15 cellular contexts compared by ENCODE assay signal in genomic region chr17:35716897-35717839, GRCh38. TPM values are rescaled to one million over a fixed set of nuclear protein-coding genes. Genes with fewer than 3 reads are reported as not detected.
DNase-seq lines count a peak whose midpoint lies in the region; ATAC-seq and TF ChIP-seq lines count a peak whose summit lies in the region.
"Had no signal": no experiment of that assay in that cellular context is flagged by ENCODE, and none has a peak within 500 bp of the region (broad histone marks: within the 10 kb centered on the region; RNA-seq: fewer than 3 reads in every experiment).

No MANE protein-coding gene starts in this region.

- H2AFZ ChIP-seq in SK-N-SH (ENCODE audit: low read depth) = no peak overlapping the region

- H3K27me3 ChIP-seq in SK-N-SH (ENCODE audit: insufficient read depth) (no peaks in the 10 kb centered on the region), esophagus squamous epithelium (no peaks in the 10 kb centered on the region), liver (ENCODE audit: control insufficient read depth in 4 of 4, insufficient read depth in 4 of 4, low read length in 3 of 4) (no peaks in the 10 kb centered on the region), suprapubic skin (no peaks in the 10 kb centered on the region), dorsolateral prefrontal cortex (no peaks in the 10 kb centered on the region), spleen (replicated peaks in 1 of 7) (no peaks in the 10 kb centered on the region)
- H3K27me3 ChIP-seq: BE2C had no signal

- DNase-seq in SK-N-SH = no peak
- DNase-seq in esophagus squamous epithelium (lab: John Stamatoyannopoulos, UW) = no peak
- no peak for DNase-seq in suprapubic skin (ENCODE audit: low spot score in 2 of 2)
- DNase-seq in dorsolateral prefrontal cortex = no peak
- DNase-seq in spleen = no peak
- DNase-seq in stimulated activated CD8-positive, alpha-beta memory T cell treated with anti-CD3 and anti-CD28 coated beads, Interleukin-4, amount 100 ng/mL, for 48 hours = no peak
- DNase-seq: activated naive CD8-positive, alpha-beta T cell treated with anti-CD3 and anti-CD28 coated beads, Interleukin-2, amount 10 ng/mL, durations not matched to agents 7 days and 5 days; BE2C; DMS79; effector CD4-positive, alpha-beta T cell; left cardiac atrium; NCI-H1048 had no signal

- POLR2A ChIA-PET in SK-N-SH (lab: Yijun Ruan, JAX) = no interaction called here

- H3K4me3 ChIP-seq in SK-N-SH (ENCODE audit: low read depth in 2 of 2, low read length in 1 of 2) (no peak overlapping the region), esophagus squamous epithelium (no peak overlapping the region), liver (ENCODE audit: low read depth in 1 of 3, low read length in 3 of 3) (no peak overlapping the region), suprapubic skin (no peak overlapping the region), dorsolateral prefrontal cortex (no peak overlapping the region), spleen (no peak overlapping the region)

- H3K9me2 ChIP-seq in SK-N-SH = no peaks in the 10 kb centered on the region

- peaks cover 20% of the 10 kb centered on the region for H3F3A ChIP-seq in SK-N-SH (replicated peaks; ENCODE audit: insufficient read depth)

- TF ChIP-seq CTCF in SK-N-SH (IDR thresholded peaks at IDR 0.05) (no peak), esophagus squamous epithelium (IDR thresholded peaks at IDR 0.05) (no peak), liver (IDR thresholded peaks at IDR 0.05; ENCODE audit: low read depth, low read length, missing input control) (no peak), suprapubic skin (IDR thresholded peaks at IDR 0.05) (no peak), dorsolateral prefrontal cortex (IDR thresholded peaks at IDR 0.05 in 54 of 56, conservative IDR thresholded peaks at IDR 0.05 in 2 of 56; ENCODE audit: low read depth in 1 of 56, partially characterized antibody in 56 of 56) (no peak), spleen (IDR thresholded peaks at IDR 0.05 in 8 of 11, conservative IDR thresholded peaks at IDR 0.05 in 3 of 11) (no peak)

- intact Hi-C loops in esophagus squamous epithelium (cut with DNase I) (no loop called here), dorsolateral prefrontal cortex (cut with DNase I) (no loop called here), spleen (cut with DNase I; ENCODE audit: low total_unique reads) (no loop called here)

- 77% methylated on average over 5 of the region's 5 CpGs for WGBS in SK-N-SH (ENCODE audit: low lambda C conversion rate)
- WGBS in esophagus squamous epithelium, 2 donors = 57 to 66% methylated on average over 5 of the region's 5 CpGs
- WGBS in liver = 43% methylated on average over 5 of the region's 5 CpGs
- 71% methylated on average over 5 of the region's 5 CpGs for WGBS in suprapubic skin
- WGBS in spleen, 5 donors = 86 to 95% (median 90%) methylated on average over 5 of the region's 5 CpGs

- TF ChIP-seq RAD21 in SK-N-SH (IDR thresholded peaks at IDR 0.05; ENCODE audit: low read length) = no peak
- TF ChIP-seq RAD21 in liver (IDR thresholded peaks at IDR 0.05) = peak in 1 of 2 donors; percentile 28

- H3K9ac ChIP-seq in SK-N-SH (no peak overlapping the region), liver (ENCODE audit: low read depth in 1 of 2, low read length in 2 of 2) (no peak overlapping the region)

- no peak for TF ChIP-seq POLR2A in esophagus squamous epithelium (IDR thresholded peaks at IDR 0.05)
- TF ChIP-seq POLR2A in suprapubic skin (IDR thresholded peaks at IDR 0.05) = no peak
- TF ChIP-seq POLR2A in spleen (IDR thresholded peaks at IDR 0.05) = no peak

- CTCF ChIA-PET in SK-N-SH (lab: Yijun Ruan, JAX) = interaction anchor here (0.8 to 4.8 kb wide), 4 partner anchors 9 to 30 kb away, joined by 3 to 28 read pairs (median 4); no protein-coding TSS in a partner anchor

- TF ChIP-seq EP300 in SK-N-SH (IDR thresholded peaks at IDR 0.05; ENCODE audit: borderline replicate concordance in 1 of 2, low read depth in 1 of 2, low read length in 1 of 2) (peak in 1 of 2 experiments; percentile 54; a peak in 1 of 4 replicates), suprapubic skin (IDR thresholded peaks at IDR 0.05) (peak; percentile 90)

- H3K27ac ChIP-seq in SK-N-SH (ENCODE audit: low read depth in 2 of 2, low read length in 1 of 2) = peak overlapping the region in 1 of 2 experiments; percentile 53; a peak in 1 of 4 replicates
- H3K27ac ChIP-seq in esophagus squamous epithelium = peak overlapping the region; percentile 25 to 68 (median 48)
- peak overlapping the region; percentile 26 to 52 for H3K27ac ChIP-seq in liver (ENCODE audit: low read depth in 1 of 2, low read length in 2 of 2)
- H3K27ac ChIP-seq in suprapubic skin = peak overlapping the region; percentile 43
- peak overlapping the region in 9 of 59 donors; percentile 0 to 52 (median 14) for H3K27ac ChIP-seq in dorsolateral prefrontal cortex
- H3K27ac ChIP-seq in spleen = no peak overlapping the region

- peaks cover 5% of the 10 kb centered on the region; the same call in 1 of the 2 replicates for H3K79me2 ChIP-seq in SK-N-SH (ENCODE audit: insufficient read depth)

- no peak for ATAC-seq in GM18870 (IDR thresholded peaks at IDR 0.05; ENCODE audit: unreplicated experiment)

- H4K20me1 ChIP-seq in SK-N-SH (ENCODE audit: insufficient read depth) = 0 out of 2 replicates have a peak, but pooled peaks cover 8% of the 10 kb centered on the region

- H3K4me2 ChIP-seq in SK-N-SH = no peak overlapping the region

- H3K4me1 ChIP-seq in SK-N-SH (ENCODE audit: control insufficient read depth in 1 of 2, insufficient read depth in 2 of 2, low read depth in 1 of 2, low read length in 1 of 2) (peaks cover 25 to 37% of the 10 kb centered on the region in 2 experiments), esophagus squamous epithelium (peaks cover 3 to 37% (median 3%) of the 10 kb centered on the region in 3 donors), liver (ENCODE audit: control insufficient read depth in 4 of 4, insufficient read depth in 4 of 4, low read length in 3 of 4) (peaks cover 0 to 35% (median 29%) of the 10 kb centered on the region in 4 donors), suprapubic skin (peaks cover 9% of the 10 kb centered on the region), spleen (peaks cover 4 to 22% (median 18%) of the 10 kb centered on the region in 6 donors)

- peaks cover 37 to 55% of the 10 kb centered on the region in 2 experiments for H3K36me3 ChIP-seq in SK-N-SH (replicated peaks in 1 of 2; ENCODE audit: control insufficient read depth in 1 of 2, insufficient read depth in 2 of 2, low read length in 1 of 2)
- H3K36me3 ChIP-seq in esophagus squamous epithelium = peaks cover 0 to 73% (median 11%) of the 10 kb centered on the region in 3 donors
- peaks cover 0 to 4% (median 2%) of the 10 kb centered on the region in 4 donors for H3K36me3 ChIP-seq in liver (ENCODE audit: control insufficient read depth in 4 of 4, insufficient read depth in 3 of 4, low read depth in 1 of 4, low read length in 3 of 4)
- peaks cover 27% of the 10 kb centered on the region for H3K36me3 ChIP-seq in suprapubic skin
- H3K36me3 ChIP-seq in spleen = peaks cover 0 to 99% (median 61%) of the 10 kb centered on the region in 6 donors

- H3K9me3 ChIP-seq in SK-N-SH = no peaks in the 10 kb centered on the region
- no peaks in the 10 kb centered on the region for H3K9me3 ChIP-seq in esophagus squamous epithelium
- H3K9me3 ChIP-seq in liver (ENCODE audit: control insufficient read depth in 4 of 4, low read length in 3 of 4) = no peaks in the 10 kb centered on the region
- no peaks in the 10 kb centered on the region for H3K9me3 ChIP-seq in suprapubic skin
- no peaks in the 10 kb centered on the region for H3K9me3 ChIP-seq in spleen
- H3K9me3 ChIP-seq: BE2C had no signal

TF ChIP-seq in liver, 16 proteins besides CTCF, POLR2A, EP300 and RAD21 (continues in another document):
- TF ChIP-seq GABPA (IDR thresholded peaks at IDR 0.05 in 1 of 2, conservative IDR thresholded peaks at IDR 0.05 in 1 of 2) = no peak
- peak; percentile 22 for TF ChIP-seq MAX (IDR thresholded peaks at IDR 0.05)
- TF ChIP-seq JUND (IDR thresholded peaks at IDR 0.05) = peak in 1 of 2 donors; percentile 63
- TF ChIP-seq FOXA2 (IDR thresholded peaks at IDR 0.05) = peak; percentile 38

RNA-seq across cellular contexts. Expression of gene RASL10B, which starts 14.3 kb away (rescaled TPM):
- polyA plus RNA-seq in SK-N-SH (2012; rRNA removed) (4.2 and 4.3 TPM in 2 replicates), liver (1 to 10 TPM; 1.7 to 2.7 TPM), spleen (under 1 TPM; 0.09 to 0.50 (median 0.29) TPM)
- 2.2 and 3.8 TPM in 2 replicates for polyA plus RNA-seq in SK-N-SH (2012; cell fraction: cytosol; rRNA removed)
- polyA plus RNA-seq in SK-N-SH (2012; cell fraction: nucleus; rRNA removed) = 6.4 and 8.3 TPM in 2 replicates
- total RNA-seq in esophagus squamous epithelium (1 to 10 TPM in 2 of 4 donors, under 1 TPM in 2; 0.34 to 1.5 (median 0.89) TPM), liver (1 to 10 TPM in 1 of 2 donors, under 1 TPM in 1; 0.42 to 3.8 TPM), suprapubic skin (1 to 10 TPM in 3 of 4 donors, under 1 TPM in 1; 0.94 to 2.5 (median 1.9) TPM), dorsolateral prefrontal cortex (10 to 100 TPM in 119 of 120 experiments, 1 to 10 TPM in 1; 9.0 to 65.6 (median 36.0) TPM), spleen (under 1 TPM in 6 of 7 donors, not detected in 1; 0.11 to 0.74 (median 0.25) TPM)

RNA-seq across cellular contexts. Expression of gene GAS2L2, which starts 35.9 kb away (rescaled TPM):
- polyA plus RNA-seq in SK-N-SH (2012; rRNA removed) (0.02 TPM in 1 of 2 replicates, not detected in the other), liver (not detected), spleen (under 1 TPM; 0.02 to 0.03 (median 0.02) TPM)
- polyA plus RNA-seq in SK-N-SH (2012; cell fraction: cytosol; rRNA removed) = 0.01 TPM in 2 replicates
- 0.08 and 0.10 TPM in 2 replicates for polyA plus RNA-seq in SK-N-SH (2012; cell fraction: nucleus; rRNA removed)
- total RNA-seq in esophagus squamous epithelium (not detected), liver (not detected), suprapubic skin (under 1 TPM in 2 of 4 donors, not detected in 2; 0.24 to 0.49 TPM), dorsolateral prefrontal cortex (1 to 10 TPM in 93 of 120 experiments, under 1 TPM in 27; 0.32 to 2.8 (median 1.3) TPM), spleen (not detected)

RNA-seq across cellular contexts. Expression of gene C17orf50, which starts 43.5 kb away (rescaled TPM):
- polyA plus RNA-seq in SK-N-SH (2012; rRNA removed) (0.05 TPM in 1 of 2 replicates, not detected in the other), liver (not detected), spleen (under 1 TPM in 2 of 3 donors, not detected in 1; 0.15 to 0.42 TPM)
- polyA plus RNA-seq in SK-N-SH (2012; cell fraction: cytosol; rRNA removed) = 0.03 and 0.04 TPM in 2 replicates
- not detected in 2 replicates for polyA plus RNA-seq in SK-N-SH (2012; cell fraction: nucleus; rRNA removed)
- total RNA-seq in esophagus squamous epithelium (not detected), liver (not detected), suprapubic skin (not detected), dorsolateral prefrontal cortex (1 to 10 TPM in 1 of 120 experiments, under 1 TPM in 14, not detected in 105; 0.46 to 1.0 (median 0.71) TPM), spleen (not detected)
- total RNA-seq: activated naive CD8-positive, alpha-beta T cell treated with anti-CD3 and anti-CD28 coated beads, Interleukin-2, amount 10 ng/mL, durations not matched to agents 7 days and 5 days; left cardiac atrium had no signal
- polyA plus RNA-seq: neural cell had no signal

Comparison
In these comparisons a context has a peak if more than half of its experiments do, and no peak if none do; other contexts are left out.
1. H3K27ac ChIP-seq: peak in esophagus squamous epithelium (4 of 4), liver (2 of 2) and suprapubic skin (single experiment); none in spleen (0 of 8).